In genomic region chr10:123935680-123936079, GRCh38 we compare ENCODE assay signal across 1 cellular context.
TF ChIP-seq lines count a peak whose summit lies in the region.

No MANE protein-coding gene starts in this region.

TF ChIP-seq in IMR-90, 13 proteins besides CTCF, POLR2A, EP300 and RAD21 (continued from another document):
- TF ChIP-seq CHD1 (IDR thresholded peaks at IDR 0.05; ENCODE audit: low read depth, low read length) (no peak), BHLHE40 (IDR thresholded peaks at IDR 0.05; ENCODE audit: low read depth, low read length) (no peak), CEBPB (IDR thresholded peaks at IDR 0.05; ENCODE audit: low read depth, low read length) (no peak), MAZ (IDR thresholded peaks at IDR 0.05; ENCODE audit: borderline replicate concordance, low read depth, low read length) (no peak), MAFK (IDR thresholded peaks at IDR 0.05; ENCODE audit: low read depth, low read length) (no peak), RCOR1 (IDR thresholded peaks at IDR 0.05; ENCODE audit: insufficient replicate concordance, low read length) (no peak)
